In the genomic region with DNA sequence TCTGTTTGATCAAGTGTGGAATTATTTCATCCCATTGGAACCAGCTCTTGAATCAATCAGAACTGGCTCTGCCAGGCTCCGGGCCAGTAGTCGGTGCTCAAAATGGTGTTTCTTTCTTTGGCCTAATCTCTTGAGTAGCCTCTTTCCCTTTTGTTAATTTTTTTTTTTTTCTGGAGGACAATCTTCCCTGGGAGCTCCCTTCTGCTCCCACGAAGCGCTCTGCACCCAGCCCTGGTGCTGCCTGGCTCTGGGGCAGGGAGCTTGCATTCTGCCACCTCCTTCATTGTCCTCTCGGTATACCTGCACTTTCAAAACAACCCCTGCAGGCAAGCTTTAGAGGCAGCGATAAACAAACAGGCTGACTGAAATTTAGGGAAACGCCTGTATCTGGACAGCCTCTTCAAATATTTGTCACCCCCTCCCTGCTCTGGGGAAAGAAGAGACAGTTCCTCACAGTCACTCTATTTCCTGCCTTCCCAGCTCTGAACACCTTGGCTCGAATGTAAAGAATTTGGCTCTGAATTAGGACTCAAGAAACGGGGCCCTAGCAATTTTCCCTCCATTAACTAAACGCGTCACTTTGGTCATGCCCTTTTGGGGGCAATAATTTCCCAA, we compare ENCODE assay signal across 3 cellular contexts.
TF ChIP-seq lines count a peak whose summit lies in the region.

No MANE protein-coding gene starts in this region.

TF ChIP-seq in IMR-90, 13 proteins besides CTCF, POLR2A, EP300 and RAD21:
- TF ChIP-seq NFE2L2 (IDR thresholded peaks at IDR 0.05; ENCODE audit: low read depth, low read length) = no peak
- TF ChIP-seq FOS (IDR thresholded peaks at IDR 0.05; ENCODE audit: low read depth, low read length) = no peak
- TF ChIP-seq, protein P1, sequence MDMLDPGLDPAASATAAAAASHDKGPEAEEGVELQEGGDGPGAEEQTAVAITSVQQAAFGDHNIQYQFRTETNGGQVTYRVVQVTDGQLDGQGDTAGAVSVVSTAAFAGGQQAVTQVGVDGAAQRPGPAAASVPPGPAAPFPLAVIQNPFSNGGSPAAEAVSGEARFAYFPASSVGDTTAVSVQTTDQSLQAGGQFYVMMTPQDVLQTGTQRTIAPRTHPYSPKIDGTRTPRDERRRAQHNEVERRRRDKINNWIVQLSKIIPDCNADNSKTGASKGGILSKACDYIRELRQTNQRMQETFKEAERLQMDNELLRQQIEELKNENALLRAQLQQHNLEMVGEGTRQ (IDR thresholded peaks at IDR 0.05; ENCODE audit: low read depth, low read length) = no peak
- no peak for TF ChIP-seq MXI1 (IDR thresholded peaks at IDR 0.05; ENCODE audit: borderline replicate concordance, low read depth, low read length)

TF ChIP-seq in H1, 55 proteins besides CTCF, POLR2A, EP300 and RAD21:
- TF ChIP-seq SIX5 (IDR thresholded peaks at IDR 0.05; ENCODE audit: low read depth, low read length) (no peak), POU5F1 (IDR thresholded peaks at IDR 0.05; ENCODE audit: low read depth, low read length) (no peak)

TF ChIP-seq in HEK293T, 16 proteins besides CTCF, POLR2A, EP300 and RAD21:
- TF ChIP-seq LEF1 (IDR thresholded peaks at IDR 0.05; ENCODE audit: borderline replicate concordance) = no peak
- TF ChIP-seq FOXK2 (IDR thresholded peaks at IDR 0.05) = no peak
- no peak for TF ChIP-seq NFRKB (IDR thresholded peaks at IDR 0.05)
- TF ChIP-seq BHLHE40 (IDR thresholded peaks at IDR 0.05; ENCODE audit: borderline replicate concordance) = no peak
- no peak for TF ChIP-seq HDGF (IDR thresholded peaks at IDR 0.05; ENCODE audit: borderline replicate concordance)
- TF ChIP-seq TARDBP (IDR thresholded peaks at IDR 0.05) = no peak
- no peak for TF ChIP-seq L3MBTL2 (conservative IDR thresholded peaks at IDR 0.05)
- no peak for TF ChIP-seq SP1 (IDR thresholded peaks at IDR 0.05)
- no peak for TF ChIP-seq ELF4 (IDR thresholded peaks at IDR 0.05)
- TF ChIP-seq FOXA1 (IDR thresholded peaks at IDR 0.05) = no peak
- no peak for TF ChIP-seq ARNT (IDR thresholded peaks at IDR 0.05)
- no peak for TF ChIP-seq CTBP1 (IDR thresholded peaks at IDR 0.05; ENCODE audit: borderline replicate concordance)
